26 cellular contexts compared by ENCODE assay signal in the genomic region with DNA sequence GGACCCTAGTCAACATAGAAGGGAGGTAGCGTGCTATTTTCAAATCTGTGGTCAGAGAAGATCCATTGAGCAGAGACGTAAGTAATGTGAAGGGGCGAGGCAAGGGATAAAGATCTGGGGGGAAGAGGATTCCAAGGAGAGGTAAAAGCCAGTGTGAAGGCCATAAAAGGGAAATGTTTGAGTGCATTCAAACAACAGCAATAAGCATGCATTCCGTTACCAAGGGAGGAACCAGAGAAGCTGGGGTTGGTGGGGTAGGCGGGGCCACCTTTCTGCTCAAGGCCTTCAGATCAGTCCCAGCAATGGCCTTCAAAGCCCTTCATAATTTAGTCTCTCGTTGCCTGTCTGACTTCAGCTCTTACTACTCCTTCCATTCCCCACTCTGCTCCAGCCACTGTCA.
"Had no signal": no experiment of that assay in that cellular context is flagged by ENCODE, and none has a peak within 500 bp of the region (broad histone marks: within the 10 kb centered on the region; RNA-seq: fewer than 3 reads in every experiment).

No MANE protein-coding gene starts in this region.

- H3K27me3 ChIP-seq: brain microvascular endothelial cell, cardiac muscle cell, Peyer's patch, SJSA1 had no signal

- H3K4me1 ChIP-seq: Peyer's patch, SJSA1 had no signal

- DNase-seq: activated CD4-positive, alpha-beta memory T cell treated with anti-CD3 and anti-CD28 coated beads, Interleukin-2, amount 10 ng/mL, durations not matched to agents 7 days and 5 days; activated CD4-positive, alpha-beta T cell treated with anti-CD3 and anti-CD28 coated beads, Interleukin-2, amount 50 U/mL, for 1 hour; activated CD4-positive, CD25-positive, alpha-beta regulatory T cell; activated gamma-delta T cell; activated naive CD4-positive, alpha-beta T cell treated with anti-CD3 and anti-CD28 coated beads for 36 hours; activated T-cell treated with anti-CD3 and anti-CD28 coated beads for 4 hours; activated T-cell treated with anti-CD3 and anti-CD28 coated beads, Interleukin-2, amount 50 U/mL, for 48 hours; brain microvascular endothelial cell; Karpas-422; MM.1S; NCI-H1105; NCI-H1436; NCI-H1694 treated with DMSO at 0.1 percent for 48 hours; NCI-H2029 treated with DMSO at 0.1 percent for 48 hours; NCI-H345; NCI-H510A; NCI-H526 treated with DMSO at 0.1 percent for 48 hours; NCI-H82; Peyer's patch; SHP77; SW 1271 had no signal

- H3K4me3 ChIP-seq: cardiac muscle cell, Peyer's patch, SJSA1 had no signal

- FAIRE-seq: TTC549 had no signal

- ATAC-seq: activated T-helper 17 cell treated with anti-CD3 and anti-CD28 coated beads, Interleukin-2, amount 50 U/mL, for 72 hours; SK-N-SH treated with all-trans-retinoic acid at 6 μM for 48 hours had no signal

- H3K36me3 ChIP-seq: brain microvascular endothelial cell, cardiac muscle cell, Peyer's patch, SJSA1 had no signal

- H3K9me3 ChIP-seq: Peyer's patch, SJSA1 had no signal

- H3K27ac ChIP-seq: brain microvascular endothelial cell, cardiac muscle cell, Peyer's patch, SJSA1 had no signal
